Comparison of ENCODE assay signal across 19 cellular contexts in genomic region chr7:2546776-2547586, GRCh38.
"Had no signal": no experiment of that assay in that cellular context is flagged by ENCODE, and none has a peak within 500 bp of the region (broad histone marks: within the 10 kb centered on the region; RNA-seq: fewer than 3 reads in every experiment).

No MANE protein-coding gene starts in this region.

- H3K4me3 Mint-ChIP-seq: activated T-cell treated with anti-CD3 and anti-CD28 coated beads, Interleukin-2, amount 50 U/mL, for 24 hours; brain; immature natural killer cell had no signal

- H3K9me3 Mint-ChIP-seq: activated naive CD4-positive, alpha-beta T cell treated with anti-CD3 and anti-CD28 coated beads, Interleukin-2, amount 50 U/mL, for 72 hours; activated T-cell treated with anti-CD3 and anti-CD28 coated beads, Interleukin-2, amount 50 U/mL, for 24 hours; brain; immature natural killer cell had no signal

- H3K36me3 Mint-ChIP-seq: activated naive CD4-positive, alpha-beta T cell treated with anti-CD3 and anti-CD28 coated beads, Interleukin-2, amount 50 U/mL, for 72 hours had no signal

- H3K27ac ChIP-seq: neutrophil, skin epidermis, tibial artery had no signal

- H3K27me3 Mint-ChIP-seq: activated T-cell treated with anti-CD3 and anti-CD28 coated beads, Interleukin-2, amount 50 U/mL, for 24 hours; brain had no signal

- H3K27ac Mint-ChIP-seq: activated T-cell treated with anti-CD3 and anti-CD28 coated beads, Interleukin-2, amount 50 U/mL, for 24 hours; immature natural killer cell had no signal

- H3K4me1 ChIP-seq: tibial artery had no signal

- H3K9me3 ChIP-seq: neutrophil, tibial artery had no signal

- H3K4me3 ChIP-seq: skin epidermis, tibial artery had no signal

- ATAC-seq: activated naive CD4-positive, alpha-beta T cell treated with anti-CD3 and anti-CD28 coated beads, Interleukin-2, amount 50 U/mL, for 72 hours had no signal

- DNase-seq: activated CD4-positive, alpha-beta T cell treated with anti-CD3 and anti-CD28 coated beads for 1 hour; activated CD4-positive, alpha-beta T cell treated with anti-CD3 and anti-CD28 coated beads, Interleukin-2, amount 50 U/mL, for 4 hours; activated gamma-delta T cell; activated T-cell treated with anti-CD3 and anti-CD28 coated beads, Interleukin-2, amount 50 U/mL, for 24 hours; cortex of kidney; effector CD4-positive, alpha-beta T cell; foreskin fibroblast; immature natural killer cell; midbrain; retina; stimulated activated CD4-positive, alpha-beta T cell treated with anti-CD3 and anti-CD28 coated beads, Interleukin-15, amount 100 ng/mL, for 24 hours; stimulated activated CD4-positive, alpha-beta T cell treated with anti-CD3 and anti-CD28 coated beads, Interleukin-4, amount 100 ng/mL, for 1 hour; stimulated activated naive CD4-positive, alpha-beta T cell; T1000 had no signal

- H3K27me3 ChIP-seq: neutrophil, tibial artery had no signal
